8 cellular contexts compared by ENCODE assay signal in the genomic region with DNA sequence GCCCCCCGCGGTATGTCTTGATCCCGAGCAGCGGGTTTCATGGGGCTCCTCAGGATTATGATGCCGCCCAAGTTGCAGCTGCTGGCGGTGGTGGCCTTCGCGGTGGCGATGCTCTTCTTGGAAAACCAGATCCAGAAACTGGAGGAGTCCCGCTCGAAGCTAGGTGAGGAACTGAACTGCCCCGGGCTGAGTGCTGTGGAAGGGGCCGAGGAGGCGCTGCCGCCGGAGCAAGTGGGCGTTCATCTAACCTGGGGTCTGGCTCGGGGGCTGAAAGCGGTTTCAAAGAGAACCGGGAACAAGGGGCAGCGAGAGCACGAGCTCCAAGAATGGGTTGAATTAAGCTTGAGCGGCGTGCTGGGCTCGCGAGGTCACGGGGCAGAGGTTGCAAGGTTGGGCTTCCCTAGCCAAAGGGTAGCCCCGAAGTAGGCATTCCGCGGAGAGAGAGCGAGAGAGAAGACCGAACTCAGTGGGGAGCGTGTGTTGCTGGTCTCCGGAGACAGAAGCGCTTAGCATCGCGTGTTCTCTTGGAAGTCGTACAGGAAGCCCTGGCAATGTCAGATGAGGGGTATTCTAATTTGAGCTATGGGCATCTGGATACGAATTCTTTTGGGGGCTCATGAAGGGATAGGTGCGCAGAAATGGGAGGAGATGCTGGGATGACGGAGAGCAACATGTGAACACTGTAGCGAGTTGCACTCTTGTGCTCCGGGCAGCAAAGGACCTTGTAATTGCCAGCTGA.
A peak's percentile ranks its signal among the peaks of the same experiment; 100 is the strongest.
DNase-seq lines count a peak whose midpoint lies in the region; ATAC-seq and TF ChIP-seq lines count a peak whose summit lies in the region.

No MANE protein-coding gene starts in this region.

- ATAC-seq in HG03280 (IDR thresholded peaks at IDR 0.05; ENCODE audit: unreplicated experiment) = peak; percentile 23

- H3K9me3 ChIP-seq in muscle layer of colon (ENCODE audit: low read length) = no peaks in the 10 kb centered on the region

- peak overlapping the region; percentile 85 for H3K9ac ChIP-seq in muscle layer of colon (ENCODE audit: low read length)

- no peaks in the 10 kb centered on the region for H3K27me3 ChIP-seq in muscle layer of colon (ENCODE audit: control insufficient read depth in 1 of 2, insufficient read depth in 2 of 2, low read length in 2 of 2)

- peak overlapping the region; percentile 75 to 99 for H3K4me3 ChIP-seq in muscle layer of colon (ENCODE audit: low read depth in 1 of 2, low read length in 2 of 2)

- H3K4me1 ChIP-seq in muscle layer of colon (ENCODE audit: insufficient read depth, low read length) = peaks cover 23% of the 10 kb centered on the region

- H3K27ac ChIP-seq in muscle layer of colon (ENCODE audit: low read depth, low read length) = peak overlapping the region; percentile 71

- DNase-seq in SIG-M5 treated with dmso at 0.1 percent for 504 hours (lab: John Stamatoyannopoulos, UW; ENCODE audit: unreplicated experiment) (peak; percentile 50), SIG-M5 (lab: John Stamatoyannopoulos, UW) (no peak), NCI-H774 (lab: John Stamatoyannopoulos, UW) (peak; percentile 42), erythroblast (lab: John Stamatoyannopoulos, UW) (peak; percentile 78)
- DNase-seq in activated CD8-positive, alpha-beta memory T cell treated with anti-CD3 and anti-CD28 coated beads, Interleukin-2, amount 50 U/mL, for 4 hours = peak; percentile 38
- DNase-seq in stimulated activated CD8-positive, alpha-beta memory T cell treated with anti-CD3 and anti-CD28 coated beads, Interleukin-7, amount 100 ng/mL, for 24 hours (ENCODE audit: low read depth) = peak; percentile 19

- no peaks in the 10 kb centered on the region for H3K36me3 ChIP-seq in muscle layer of colon (ENCODE audit: insufficient read depth, low read length)

- no peak for TF ChIP-seq POLR2A in erythroblast (IDR thresholded peaks at IDR 0.05; ENCODE audit: low read length)
